ENCODE assay signal across 25 cellular contexts in genomic region chr10:122173766-122174435, GRCh38.
A peak's percentile ranks its signal among the peaks of the same experiment; 100 is the strongest.
DNase-seq lines count a peak whose midpoint lies in the region; ATAC-seq and TF ChIP-seq lines count a peak whose summit lies in the region.
"Had no signal": no experiment of that assay in that cellular context is flagged by ENCODE, and none has a peak within 500 bp of the region (broad histone marks: within the 10 kb centered on the region; RNA-seq: fewer than 3 reads in every experiment).

No MANE protein-coding gene starts in this region.

- TF ChIP-seq POLR2A in gastrocnemius medialis (IDR thresholded peaks at IDR 0.05) = no peak

- no peaks in the 10 kb centered on the region for H3K27me3 ChIP-seq in lower lobe of right lung (ENCODE audit: low read depth)
- no peaks in the 10 kb centered on the region for H3K27me3 ChIP-seq in gastrocnemius medialis
- H3K27me3 ChIP-seq: MG63 had no signal

- H3K4me1 Mint-ChIP-seq in glutamatergic neuron (ENCODE audit: low read depth, unreplicated experiment) = peaks cover 76% of the 10 kb centered on the region
- no peaks in the 10 kb centered on the region for H3K4me1 Mint-ChIP-seq in activated naive CD4-positive, alpha-beta T cell treated with anti-CD3 and anti-CD28 coated beads for 36 hours (ENCODE audit: low read depth)
- H3K4me1 Mint-ChIP-seq: activated T-helper 17 cell treated with anti-CD3 and anti-CD28 coated beads, Interleukin-2, amount 50 U/mL, for 72 hours; CD8-positive, alpha-beta memory T cell; naive thymus-derived CD8-positive, alpha-beta T cell had no signal

- no peaks in the 10 kb centered on the region for H3K36me3 Mint-ChIP-seq in glutamatergic neuron (ENCODE audit: unreplicated experiment)
- H3K36me3 Mint-ChIP-seq in activated naive CD4-positive, alpha-beta T cell treated with anti-CD3 and anti-CD28 coated beads for 36 hours (ENCODE audit: low read depth) = no peaks in the 10 kb centered on the region
- H3K36me3 Mint-ChIP-seq: activated CD4-positive, alpha-beta memory T cell treated with anti-CD3 and anti-CD28 coated beads for 36 hours; activated naive CD4-positive, alpha-beta T cell treated with anti-CD3 and anti-CD28 coated beads, Interleukin-2, amount 50 U/mL, for 72 hours; CD8-positive, alpha-beta memory T cell; mesothelial cell of epicardium had no signal

- TF ChIP-seq CTCF in glutamatergic neuron (IDR thresholded peaks at IDR 0.05; ENCODE audit: partially characterized antibody, unreplicated experiment) (no peak), lower lobe of right lung (IDR thresholded peaks at IDR 0.05) (no peak), gastrocnemius medialis (IDR thresholded peaks at IDR 0.05 in 4 of 5, conservative IDR thresholded peaks at IDR 0.05 in 1 of 5) (no peak)

- H3K9me3 ChIP-seq in lower lobe of right lung (no peaks in the 10 kb centered on the region), gastrocnemius medialis (no peaks in the 10 kb centered on the region)
- H3K9me3 ChIP-seq: A549, MG63 had no signal

- DNase-seq in ELF-1 (ENCODE audit: low read depth, low spot score) (peak; percentile 36), glutamatergic neuron (no peak), lower lobe of right lung (no peak), gastrocnemius medialis (no peak), T-helper 9 cell (no peak), NAMALWA (ENCODE audit: low spot score) (no peak)
- DNase-seq in activated naive CD4-positive, alpha-beta T cell treated with anti-CD3 and anti-CD28 coated beads for 36 hours = no peak
- DNase-seq: activated CD4-positive, alpha-beta memory T cell treated with anti-CD3 and anti-CD28 coated beads for 36 hours; CD8-positive, alpha-beta memory T cell; cortex of kidney; KBM-7; MG63; naive thymus-derived CD8-positive, alpha-beta T cell; NCI-H2029 treated with DMSO at 0.1 percent for 48 hours; NCI-H2227 treated with DMSO at 0.1 percent for 48 hours; NCI-H69; posterior cingulate gyrus; stimulated activated naive CD4-positive, alpha-beta T cell treated with Interleukin-2 at 50 U/mL for 16 hours; T-helper 1 cell had no signal

- peak overlapping the region; percentile 76 for H3K4me3 Mint-ChIP-seq in glutamatergic neuron (ENCODE audit: unreplicated experiment)
- H3K4me3 Mint-ChIP-seq in activated naive CD4-positive, alpha-beta T cell treated with anti-CD3 and anti-CD28 coated beads for 36 hours = no peak overlapping the region
- H3K4me3 Mint-ChIP-seq: activated CD4-positive, alpha-beta memory T cell treated with anti-CD3 and anti-CD28 coated beads for 36 hours; activated T-helper 17 cell treated with anti-CD3 and anti-CD28 coated beads, Interleukin-2, amount 50 U/mL, for 72 hours; CD8-positive, alpha-beta memory T cell; mesothelial cell of epicardium; naive thymus-derived CD8-positive, alpha-beta T cell had no signal

- peak overlapping the region; percentile 81 for H3K27ac Mint-ChIP-seq in glutamatergic neuron (ENCODE audit: unreplicated experiment)
- H3K27ac Mint-ChIP-seq in activated naive CD4-positive, alpha-beta T cell treated with anti-CD3 and anti-CD28 coated beads for 36 hours = no peak overlapping the region
- H3K27ac Mint-ChIP-seq: activated CD4-positive, alpha-beta memory T cell treated with anti-CD3 and anti-CD28 coated beads for 36 hours; activated naive CD4-positive, alpha-beta T cell treated with anti-CD3 and anti-CD28 coated beads, Interleukin-2, amount 50 U/mL, for 72 hours; activated T-helper 17 cell treated with anti-CD3 and anti-CD28 coated beads, Interleukin-2, amount 50 U/mL, for 72 hours; mesothelial cell of epicardium had no signal

- H3K4me1 ChIP-seq in lower lobe of right lung (peaks cover 22% of the 10 kb centered on the region), gastrocnemius medialis (peaks cover 31 to 32% of the 10 kb centered on the region in 2 donors)

- in situ Hi-C loops in gastrocnemius medialis (cut with MboI; ENCODE audit: low sequenced_read_pairs in 4 of 4) = no loop called here

- ATAC-seq in lower lobe of right lung = peak; percentile 4 to 16
- peak in 1 of 2 donors; percentile 2 for ATAC-seq in gastrocnemius medialis
- ATAC-seq in HG02884 (IDR thresholded peaks at IDR 0.05; ENCODE audit: unreplicated experiment) = no peak
- ATAC-seq: activated naive CD4-positive, alpha-beta T cell treated with anti-CD3 and anti-CD28 coated beads, Interleukin-2, amount 50 U/mL, for 72 hours; activated T-helper 17 cell treated with anti-CD3 and anti-CD28 coated beads, Interleukin-2, amount 50 U/mL, for 72 hours; HCT116; naive thymus-derived CD8-positive, alpha-beta T cell had no signal

- CTCF ChIA-PET in activated naive CD4-positive, alpha-beta T cell treated with anti-CD3 and anti-CD28 coated beads for 36 hours (lab: Charles Lee) = no interaction called here

- no peak overlapping the region for H3K4me3 ChIP-seq in lower lobe of right lung
- H3K4me3 ChIP-seq in gastrocnemius medialis = no peak overlapping the region
- H3K4me3 ChIP-seq: A549, MG63 had no signal

- peaks cover 14% of the 10 kb centered on the region for H3K27me3 Mint-ChIP-seq in glutamatergic neuron (ENCODE audit: unreplicated experiment)
- peaks cover 3% of the 10 kb centered on the region for H3K27me3 Mint-ChIP-seq in activated naive CD4-positive, alpha-beta T cell treated with anti-CD3 and anti-CD28 coated beads for 36 hours (ENCODE audit: low read depth)

- intact Hi-C loops in lower lobe of right lung (cut with DNase I) (no loop called here), gastrocnemius medialis (cut with DNase I; ENCODE audit: low total_unique reads) (no loop called here)
- intact Hi-C loops in activated naive CD4-positive, alpha-beta T cell treated with anti-CD3 and anti-CD28 coated beads for 36 hours (cut with micrococcal nuclease) = no loop called here

- H3K36me3 ChIP-seq in lower lobe of right lung = peaks cover 26% of the 10 kb centered on the region
- no peaks in the 10 kb centered on the region for H3K36me3 ChIP-seq in gastrocnemius medialis
- H3K36me3 ChIP-seq: MG63 had no signal

- H3K27ac ChIP-seq in lower lobe of right lung = peak overlapping the region; percentile 1
- H3K27ac ChIP-seq in gastrocnemius medialis = peak overlapping the region; percentile 76 to 88 (median 83)
- H3K27ac ChIP-seq: A549 had no signal

- peaks cover 18% of the 10 kb centered on the region for H3K9me3 Mint-ChIP-seq in glutamatergic neuron (ENCODE audit: unreplicated experiment)
- no peaks in the 10 kb centered on the region for H3K9me3 Mint-ChIP-seq in activated naive CD4-positive, alpha-beta T cell treated with anti-CD3 and anti-CD28 coated beads for 36 hours
- H3K9me3 Mint-ChIP-seq: activated CD4-positive, alpha-beta memory T cell treated with anti-CD3 and anti-CD28 coated beads for 36 hours; activated naive CD4-positive, alpha-beta T cell treated with anti-CD3 and anti-CD28 coated beads, Interleukin-2, amount 50 U/mL, for 72 hours; activated T-helper 17 cell treated with anti-CD3 and anti-CD28 coated beads, Interleukin-2, amount 50 U/mL, for 72 hours; mesothelial cell of epicardium had no signal
